8 cellular contexts compared by ENCODE assay signal in genomic region chr11:110208678-110209312, GRCh38.
DNase-seq lines count a peak whose midpoint lies in the region; ATAC-seq and TF ChIP-seq lines count a peak whose summit lies in the region.
"Not testable (repeated sequence)": the region's sequence is repeated elsewhere in the genome, so short reads cannot be mapped to it uniquely, and the experiment has no call there.

No MANE protein-coding gene starts in this region.

- H3K27ac ChIP-seq in Panc1 (ENCODE audit: low read length); stomach: not testable (repeated sequence)

- not testable (repeated sequence) for H3K4me1 Mint-ChIP-seq in IgD-negative memory B cell; activated T-cell treated with anti-CD3 and anti-CD28 coated beads, Interleukin-2, amount 50 U/mL, for 72 hours (ENCODE audit: low read depth); dendritic cell treated with granulocyte-macrophage colony-stimulating factor and Interleukin-4, amounts not matched to agents 40 ng/mL and 50 ng/mL, for 4 days (ENCODE audit: low read depth); natural killer cell treated with Interleukin-12 subunit alpha and Interleukin-12 subunit beta and Interleukin-15 and Interleukin-18, amount 100 ng/mL, for 72 hours (ENCODE audit: low read depth in 2 of 2)

- WGBS in stomach, 5 donors: 35 to 72% (median 49%) methylated on average over 15 to 26 of the region's 29 CpGs

- not testable (repeated sequence) for H3K27me3 Mint-ChIP-seq in IgD-negative memory B cell; activated T-cell treated with anti-CD3 and anti-CD28 coated beads, Interleukin-2, amount 50 U/mL, for 72 hours (ENCODE audit: low read depth); dendritic cell treated with granulocyte-macrophage colony-stimulating factor and Interleukin-4, amounts not matched to agents 40 ng/mL and 50 ng/mL, for 4 days; natural killer cell treated with Interleukin-12 subunit alpha and Interleukin-12 subunit beta and Interleukin-15 and Interleukin-18, amount 100 ng/mL, for 72 hours

- peak overlapping the region in 1 of 3 donors; percentile 31 for H3K27ac Mint-ChIP-seq in IgD-negative memory B cell
- H3K27ac Mint-ChIP-seq in activated T-cell treated with anti-CD3 and anti-CD28 coated beads, Interleukin-2, amount 50 U/mL, for 72 hours; dendritic cell treated with granulocyte-macrophage colony-stimulating factor and Interleukin-4, amounts not matched to agents 40 ng/mL and 50 ng/mL, for 4 days; natural killer cell treated with Interleukin-12 subunit alpha and Interleukin-12 subunit beta and Interleukin-15 and Interleukin-18, amount 100 ng/mL, for 72 hours: not testable (repeated sequence)

- ATAC-seq in Panc1; activated T-cell treated with anti-CD3 and anti-CD28 coated beads, Interleukin-2, amount 50 U/mL, for 72 hours (replicated peaks in 1 of 2); natural killer cell treated with Interleukin-12 subunit alpha and Interleukin-12 subunit beta and Interleukin-15 and Interleukin-18, amount 100 ng/mL, for 72 hours: not testable (repeated sequence)

- H3K27me3 ChIP-seq in Panc1 (ENCODE audit: control insufficient read depth, insufficient read depth, low read length); iPS-15b (ENCODE audit: control insufficient read depth, insufficient read depth, low read length); stomach: not testable (repeated sequence)

- CTCF ChIA-PET in Panc1 (lab: Charles Lee): not testable (repeated sequence)

- peak overlapping the region; percentile 73 for H3K9ac ChIP-seq in iPS-15b (ENCODE audit: low read depth, low read length)

- in situ Hi-C loops in Panc1 (cut with HindIII; ENCODE audit: low pct_unique_long_range_greater_than_20kb, low sequenced_read_pairs): not testable (repeated sequence)

- BruUV-seq in Panc1 (replicated peaks; lab: Mats Ljungman, UMichigan): not testable (repeated sequence)

- not testable (repeated sequence) for H3K9me3 ChIP-seq in Panc1 (ENCODE audit: control insufficient read depth, insufficient read depth, low read depth, low read length); iPS-15b (ENCODE audit: control insufficient read depth, insufficient read depth, low read length); stomach

- POLR2A ChIA-PET in Panc1 (lab: Charles Lee): not testable (repeated sequence)

- not testable (repeated sequence) for H3K36me3 ChIP-seq in Panc1 (ENCODE audit: control insufficient read depth, insufficient read depth, low read length); iPS-15b (ENCODE audit: control insufficient read depth, insufficient read depth, low read length); stomach

- TF ChIP-seq EP300 in stomach (IDR thresholded peaks at IDR 0.05): not testable (repeated sequence)

- DNase-seq in COR-L47 (lab: John Stamatoyannopoulos, UW): peak; percentile 16
- not testable (repeated sequence) for DNase-seq in Panc1 (ENCODE audit: low read depth, low spot score); natural killer cell treated with Interleukin-12 subunit alpha and Interleukin-12 subunit beta and Interleukin-15 and Interleukin-18, amount 100 ng/mL, for 72 hours (ENCODE audit: low spot score); stomach
- peak in 1 of 2 donors; percentile 10 for DNase-seq in activated T-cell treated with anti-CD3 and anti-CD28 coated beads, Interleukin-2, amount 50 U/mL, for 72 hours

- not testable (repeated sequence) for H3K9me3 Mint-ChIP-seq in IgD-negative memory B cell; activated T-cell treated with anti-CD3 and anti-CD28 coated beads, Interleukin-2, amount 50 U/mL, for 72 hours; dendritic cell treated with granulocyte-macrophage colony-stimulating factor and Interleukin-4, amounts not matched to agents 40 ng/mL and 50 ng/mL, for 4 days; natural killer cell treated with Interleukin-12 subunit alpha and Interleukin-12 subunit beta and Interleukin-15 and Interleukin-18, amount 100 ng/mL, for 72 hours

- not testable (repeated sequence) for H3K36me3 Mint-ChIP-seq in IgD-negative memory B cell; activated T-cell treated with anti-CD3 and anti-CD28 coated beads, Interleukin-2, amount 50 U/mL, for 72 hours (ENCODE audit: insufficient read depth in 2 of 2); dendritic cell treated with granulocyte-macrophage colony-stimulating factor and Interleukin-4, amounts not matched to agents 40 ng/mL and 50 ng/mL, for 4 days (ENCODE audit: low read depth); natural killer cell treated with Interleukin-12 subunit alpha and Interleukin-12 subunit beta and Interleukin-15 and Interleukin-18, amount 100 ng/mL, for 72 hours

- H3K4me3 ChIP-seq in Panc1 (ENCODE audit: low read depth in 2 of 2, low read length in 2 of 2): peak overlapping the region; percentile 11 to 20; a peak in 3 of 4 replicates
- peak overlapping the region; percentile 50 for H3K4me3 ChIP-seq in iPS-15b (ENCODE audit: low read depth, low read length)
- peak overlapping the region; percentile 25 to 49 (median 32) for H3K4me3 ChIP-seq in stomach

- not testable (repeated sequence) for TF ChIP-seq POLR2A in stomach (IDR thresholded peaks at IDR 0.05)

- peak; percentile 13; the same call in 1 of the 2 replicates for TF ChIP-seq CTCF in Panc1 (IDR thresholded peaks at IDR 0.05)
- not testable (repeated sequence) for TF ChIP-seq CTCF in stomach (IDR thresholded peaks at IDR 0.05)

- intact Hi-C loops in Panc1 (cut with micrococcal nuclease; ENCODE audit: unreplicated experiment); dendritic cell treated with granulocyte-macrophage colony-stimulating factor and Interleukin-4, amounts not matched to agents 40 ng/mL and 50 ng/mL, for 4 days (cut with micrococcal nuclease): not testable (repeated sequence)
- intact Hi-C loops in stomach (cut with DNase I; ENCODE audit: low total_unique reads): loop anchor here (10.0 kb wide), 1 partner anchor 226 kb away; no protein-coding TSS in a partner anchor

- peak overlapping the region in 3 of 4 donors; percentile 80 to 91 (median 82) for H3K4me3 Mint-ChIP-seq in IgD-negative memory B cell
- H3K4me3 Mint-ChIP-seq in activated T-cell treated with anti-CD3 and anti-CD28 coated beads, Interleukin-2, amount 50 U/mL, for 72 hours: peak overlapping the region; percentile 41 to 67
- peak overlapping the region; percentile 34 for H3K4me3 Mint-ChIP-seq in dendritic cell treated with granulocyte-macrophage colony-stimulating factor and Interleukin-4, amounts not matched to agents 40 ng/mL and 50 ng/mL, for 4 days
- H3K4me3 Mint-ChIP-seq in natural killer cell treated with Interleukin-12 subunit alpha and Interleukin-12 subunit beta and Interleukin-15 and Interleukin-18, amount 100 ng/mL, for 72 hours: peak overlapping the region; percentile 51

- H3K4me1 ChIP-seq in Panc1 (ENCODE audit: control insufficient read depth, insufficient read depth, low read length); iPS-15b (ENCODE audit: control insufficient read depth, insufficient read depth, low read length); stomach: not testable (repeated sequence)
